In genomic region chr2:235541016-235541415, GRCh38 we compare ENCODE assay signal across 14 cellular contexts. TPM values are rescaled to one million over a fixed set of nuclear protein-coding genes. Genes with fewer than 3 reads are reported as not detected.
"Had no signal": no experiment of that assay in that cellular context is flagged by ENCODE, and none has a peak within 500 bp of the region (broad histone marks: within the 10 kb centered on the region; RNA-seq: fewer than 3 reads in every experiment).

No MANE protein-coding gene starts in this region.

- H3K27me3 ChIP-seq: neural progenitor cell had no signal

- H3K9ac ChIP-seq: neural progenitor cell had no signal

- H3K9me3 ChIP-seq: lower lobe of right lung, thoracic aorta had no signal

- H3K4me3 ChIP-seq: coronary artery, lower lobe of right lung, neural progenitor cell, thoracic aorta had no signal

- H3K4me2 ChIP-seq: neural progenitor cell had no signal

- ATAC-seq: activated T-cell treated with anti-CD3 and anti-CD28 coated beads, Interleukin-2, amount 50 U/mL, for 72 hours; lower lobe of right lung; stimulated activated effector memory CD8-positive, alpha-beta T cell treated with anti-CD3 and anti-CD28 coated beads, Interleukin-12 subunit alpha, Interleukin-12 subunit beta, amount 100 ng/mL, for 72 hours had no signal

- H3K36me3 ChIP-seq: lower lobe of right lung, neural progenitor cell, thoracic aorta had no signal

- H3K27ac ChIP-seq: coronary artery, lower lobe of right lung, neural progenitor cell, thoracic aorta had no signal

- DNase-seq: activated B cell treated with CpG ODN at 0.5 μM for 24 hours; activated CD4-positive, alpha-beta T cell treated with anti-CD3 and anti-CD28 coated beads for 48 hours; activated CD8-positive, alpha-beta memory T cell treated with anti-CD3 and anti-CD28 coated beads, Interleukin-2, amount 50 U/mL, for 48 hours; activated gamma-delta T cell treated with Interleukin-2 at 50 U/mL for 16 hours; activated T-cell treated with anti-CD3 and anti-CD28 coated beads, Interleukin-2, amount 50 U/mL, for 72 hours; amniotic stem cell; central memory CD4-positive, alpha-beta T cell; immature natural killer cell; lower lobe of right lung; naive B cell had no signal

- H2AFZ ChIP-seq: neural progenitor cell had no signal

RNA-seq across cellular contexts. Expression of gene AGAP1, which starts 47.2 kb away (rescaled TPM):
- total RNA-seq: activated B cell treated with CpG ODN at 0.5 μM for 24 hours had no signal
